Comparison of ENCODE assay signal across 26 cellular contexts in genomic region chr17:82092094-82092586, GRCh38. TPM values are rescaled to one million over a fixed set of nuclear protein-coding genes. Genes with fewer than 3 reads are reported as not detected.
DNase-seq lines count a peak whose midpoint lies in the region; ATAC-seq, FAIRE-seq and TF ChIP-seq lines count a peak whose summit lies in the region.
"Had no signal": no experiment of that assay in that cellular context is flagged by ENCODE, and none has a peak within 500 bp of the region (broad histone marks: within the 10 kb centered on the region; RNA-seq: fewer than 3 reads in every experiment).

No MANE protein-coding gene starts in this region.

- H3K4me3 ChIP-seq in GM12865 (ENCODE audit: low read depth, low read length) (no peak overlapping the region), adipocyte (ENCODE audit: low read length) (peak overlapping the region; percentile 56), HepG2 (replicated peaks in 1 of 3; ENCODE audit: insufficient read depth in 1 of 3, low read depth in 2 of 3, low read length in 3 of 3) (no peak overlapping the region; a peak in 1 of 6 replicates)
- H3K4me3 ChIP-seq: GM23248 had no signal

- TF ChIP-seq POLR2A in HepG2 (IDR thresholded peaks at IDR 0.05; ENCODE audit: insufficient read depth in 1 of 2, low read depth in 2 of 2, low read length in 2 of 2), result no peak; a peak in 1 of 4 replicates

- peaks cover 83% of the 10 kb centered on the region for H4K20me1 ChIP-seq in HepG2 (ENCODE audit: insufficient read depth, low read length)

- in situ Hi-C loops in HepG2 (cut with HindIII; ENCODE audit: extremely low pct_ligation_motif_present, low pct_unique_long_range_greater_than_20kb), result no loop called here

- intact Hi-C loops in HepG2 (cut with micrococcal nuclease; ENCODE audit: unreplicated experiment), result loop anchor here (10.0 kb wide), 1 partner anchor 117 kb away; the partner anchor contains the start of gene ASPSCR1
- intact Hi-C loops in activated CD4-positive, alpha-beta T cell treated with anti-CD3 and anti-CD28 coated beads for 36 hours (cut with DNase I, micrococcal nuclease), result no loop called here

- H2AFZ ChIP-seq in HepG2 (ENCODE audit: low read length), result no peak overlapping the region
- H2AFZ ChIP-seq: GM23248 had no signal

- no peak for TF ChIP-seq RAD21 in HepG2 (CRISPR knock-in tag; IDR thresholded peaks at IDR 0.05)

- peaks cover 93% of the 10 kb centered on the region for H3K36me3 ChIP-seq in adipocyte (ENCODE audit: control insufficient read depth, insufficient read depth, low read length, severe bottlenecking)
- peaks cover 71 to 88% of the 10 kb centered on the region in 2 experiments for H3K36me3 ChIP-seq in HepG2 (replicated peaks in 1 of 2; ENCODE audit: control insufficient read depth in 1 of 2, insufficient read depth in 2 of 2, low read length in 2 of 2)

- peaks cover 3% of the 10 kb centered on the region for H3K4me1 Mint-ChIP-seq in activated CD4-positive, alpha-beta T cell treated with anti-CD3 and anti-CD28 coated beads for 36 hours
- H3K4me1 Mint-ChIP-seq: IgD-negative memory B cell had no signal

- no peaks in the 10 kb centered on the region for H3K27me3 Mint-ChIP-seq in activated CD4-positive, alpha-beta T cell treated with anti-CD3 and anti-CD28 coated beads for 36 hours
- H3K27me3 Mint-ChIP-seq: IgD-negative memory B cell had no signal

- no peak for FAIRE-seq in HepG2 (lab: Jason Lieb, UNC)
- FAIRE-seq: RCC 7860 had no signal

- peaks cover 27% of the 10 kb centered on the region for H3K36me3 Mint-ChIP-seq in activated CD4-positive, alpha-beta T cell treated with anti-CD3 and anti-CD28 coated beads for 36 hours (ENCODE audit: low read depth)
- H3K36me3 Mint-ChIP-seq: IgD-negative memory B cell had no signal

- DNase-seq in activated naive CD4-positive, alpha-beta T cell treated with anti-CD3 and anti-CD28 coated beads, Interleukin-2, amount 50 U/mL, for 16 hours, result peak; percentile 9
- DNase-seq in activated naive CD4-positive, alpha-beta T cell (lab: John Stamatoyannopoulos, UW), result no peak
- DNase-seq in GM12865 (ENCODE audit: low read depth), result peak; percentile 2
- DNase-seq in adipocyte (ENCODE audit: low read depth), result no peak
- no peak for DNase-seq in HepG2 (ENCODE audit: low spot score)
- DNase-seq in NCI-H774 (lab: John Stamatoyannopoulos, UW), result no peak
- no peak for DNase-seq in activated CD4-positive, alpha-beta T cell treated with anti-CD3 and anti-CD28 coated beads for 36 hours
- DNase-seq: AML-193, C1 segment of cervical spinal cord, Calu3, GDM1, GM23248, HCEC 1CT, Karpas-422, MV-4-11, NCI-H1694, NCI-H2081, NCI-H2171, NCI-H345, NCI-H524, NCI-H82, SHP77 had no signal

- H3K27ac ChIP-seq in HepG2 (ENCODE audit: extremely low read length, insufficient read depth, low read length), result no peak overlapping the region
- H3K27ac ChIP-seq: GM23248 had no signal

- H3K27ac Mint-ChIP-seq in activated CD4-positive, alpha-beta T cell treated with anti-CD3 and anti-CD28 coated beads for 36 hours, result no peak overlapping the region
- H3K27ac Mint-ChIP-seq: CD8-positive, alpha-beta T cell; IgD-negative memory B cell had no signal

- H3K9me3 ChIP-seq in adipocyte (ENCODE audit: control insufficient read depth, low read length) (no peaks in the 10 kb centered on the region), HepG2 (ENCODE audit: low read length) (no peaks in the 10 kb centered on the region)

- H3K4me3 Mint-ChIP-seq in activated CD4-positive, alpha-beta T cell treated with anti-CD3 and anti-CD28 coated beads for 36 hours, result no peak overlapping the region
- H3K4me3 Mint-ChIP-seq: CD8-positive, alpha-beta T cell; IgD-negative memory B cell had no signal

- H3K9ac ChIP-seq in adipocyte (ENCODE audit: low read length) (peak overlapping the region; percentile 63), HepG2 (ENCODE audit: insufficient read depth, low read depth, low read length) (no peak overlapping the region)
- H3K9ac ChIP-seq: GM23248 had no signal

- 97% methylated on average over 14 of the region's 23 CpGs for WGBS in HepG2 (ENCODE audit: low lambda C conversion rate)

- BruUV-seq in HepG2 (replicated peaks; lab: Mats Ljungman, UMichigan), result no TSS peak

- peaks cover 63% of the 10 kb centered on the region for H3K79me2 ChIP-seq in HepG2 (ENCODE audit: insufficient read depth, low read length)

- no peak overlapping the region for H3K4me2 ChIP-seq in HepG2 (ENCODE audit: low read depth, low read length)

- H3K9me3 Mint-ChIP-seq in activated CD4-positive, alpha-beta T cell treated with anti-CD3 and anti-CD28 coated beads for 36 hours (ENCODE audit: low read depth), result no peaks in the 10 kb centered on the region
- H3K9me3 Mint-ChIP-seq: CD8-positive, alpha-beta T cell; IgD-negative memory B cell had no signal

- ATAC-seq in HepG2, result no peak
- no peak for ATAC-seq in GM18517 (IDR thresholded peaks at IDR 0.05; ENCODE audit: unreplicated experiment)
- no peak for ATAC-seq in activated CD4-positive, alpha-beta T cell treated with anti-CD3 and anti-CD28 coated beads for 36 hours
- ATAC-seq: CD8-positive, alpha-beta T cell had no signal

- TF ChIP-seq CTCF in GM12865 (IDR thresholded peaks at IDR 0.05; ENCODE audit: insufficient read depth, low read depth, low read length, missing control alignments), result no peak
- no peak for TF ChIP-seq CTCF in HepG2 (CRISPR knock-in tag; IDR thresholded peaks at IDR 0.05)

- TF ChIP-seq EP300 in HepG2 (IDR thresholded peaks at IDR 0.05; ENCODE audit: low read depth in 2 of 2, low read length in 2 of 2) (no peak), HepG2 (CRISPR knock-in tag; IDR thresholded peaks at IDR 0.05; ENCODE audit: borderline replicate concordance) (no peak)

- CTCF ChIA-PET in HepG2 (lab: Yijun Ruan, JAX; ENCODE audit: low intra/inter-chr PET ratio, low total read pairs), result no interaction called here
- CTCF ChIA-PET in activated CD4-positive, alpha-beta T cell treated with anti-CD3 and anti-CD28 coated beads for 36 hours (lab: Charles Lee), result interaction anchor here (0.6 kb wide), 1 partner anchor 109 kb away, joined by 3 read pairs; no protein-coding TSS in a partner anchor

- H3K4me1 ChIP-seq in adipocyte (ENCODE audit: control insufficient read depth, insufficient read depth, low read length), result peaks cover 7% of the 10 kb centered on the region
- peaks cover 36% of the 10 kb centered on the region for H3K4me1 ChIP-seq in HepG2 (ENCODE audit: insufficient read depth, low read length)

- POLR2A ChIA-PET in HepG2 (lab: Yijun Ruan, JAX), result no interaction called here
- POLR2A ChIA-PET in activated CD4-positive, alpha-beta T cell treated with anti-CD3 and anti-CD28 coated beads for 36 hours (lab: Charles Lee), result no interaction called here

- H3K27me3 ChIP-seq in adipocyte (replicated peaks; ENCODE audit: control insufficient read depth, insufficient read depth, low read length), result no peaks in the 10 kb centered on the region
- H3K27me3 ChIP-seq in HepG2 (ENCODE audit: control insufficient read depth in 1 of 2, insufficient read depth in 2 of 2, low read length in 2 of 2), result no peaks in the 10 kb centered on the region; a peak in 1 of 5 replicates

RNA-seq across cellular contexts. Expression of gene FASN, which starts 5.9 kb away (rescaled TPM):
- total RNA-seq in HepG2 (2016; rRNA removed; fragmentation: Illumina TruSeq; extraction: Trizol), result 101 and 192 TPM in 2 replicates
- total RNA-seq in HepG2 (2016; cell fraction: cytosol; rRNA removed; fragmentation: Illumina TruSeq; extraction: Trizol; ENCODE audit: low read depth), result 28.4 and 29.9 TPM in 2 replicates
- 118 and 157 TPM in 2 replicates for total RNA-seq in HepG2 (2016; cell fraction: insoluble cytoplasmic fraction; rRNA removed; fragmentation: Illumina TruSeq; extraction: Trizol)
- 63.2 and 68.3 TPM in 2 replicates for total RNA-seq in HepG2 (2016; cell fraction: membrane; rRNA removed; fragmentation: Illumina TruSeq; extraction: Trizol)
- 147 and 173 TPM in 2 replicates for total RNA-seq in HepG2 (2016; cell fraction: nucleus; rRNA removed; fragmentation: Illumina TruSeq; extraction: Trizol)
- polyA plus RNA-seq in HepG2 (2011; rRNA removed), result 51.7 and 92.4 TPM in 2 replicates
- 62.2 and 67.6 TPM in 2 replicates for polyA plus RNA-seq in HepG2 (2011; cell fraction: cytosol; rRNA removed)
- polyA plus RNA-seq in HepG2 (2011; cell fraction: nucleus; rRNA removed), result 516 and 545 TPM in 2 replicates
- 163 and 245 TPM in 2 replicates for polyA plus RNA-seq in HepG2 (2012)
- polyA plus RNA-seq in HepG2 (2016; cell fraction: cytosol; fragmentation: Illumina TruSeq; extraction: Trizol; ENCODE audit: low read depth), result 24.8 and 25.4 TPM in 2 replicates
- polyA plus RNA-seq in HepG2 (2016; cell fraction: insoluble cytoplasmic fraction; fragmentation: Illumina TruSeq; extraction: Trizol; ENCODE audit: low read depth), result 209 and 303 TPM in 2 replicates
- 52.3 and 61.0 TPM in 2 replicates for polyA plus RNA-seq in HepG2 (2016; cell fraction: membrane; fragmentation: Illumina TruSeq; extraction: Trizol; ENCODE audit: low read depth)
- polyA plus RNA-seq in HepG2 (2016; cell fraction: nucleus; fragmentation: Illumina TruSeq; extraction: Trizol; ENCODE audit: insufficient read depth, low read depth), result 501 and 529 TPM in 2 replicates
- 35.6 and 241 TPM in 2 replicates for polyA minus RNA-seq in HepG2 (2011; rRNA and poly(A)+ RNA removed; ENCODE audit: low replicate concordance)
- 226 and 344 TPM in 2 replicates for polyA minus RNA-seq in HepG2 (2011; cell fraction: cytosol; rRNA and poly(A)+ RNA removed)
- 97.7 and 151 TPM in 2 replicates for polyA minus RNA-seq in HepG2 (2011; cell fraction: nucleus; rRNA and poly(A)+ RNA removed)
- 100 to 1,000 TPM; 239 to 259 TPM for total RNA-seq in activated CD4-positive, alpha-beta T cell treated with anti-CD3 and anti-CD28 coated beads for 36 hours

RNA-seq across cellular contexts. Expression of gene DUS1L, which starts 26.5 kb away (rescaled TPM):
- total RNA-seq in HepG2 (2016; rRNA removed; fragmentation: Illumina TruSeq; extraction: Trizol), result 67.9 and 109 TPM in 2 replicates
- 206 and 220 TPM in 2 replicates for total RNA-seq in HepG2 (2016; cell fraction: cytosol; rRNA removed; fragmentation: Illumina TruSeq; extraction: Trizol; ENCODE audit: low read depth)
- total RNA-seq in HepG2 (2016; cell fraction: insoluble cytoplasmic fraction; rRNA removed; fragmentation: Illumina TruSeq; extraction: Trizol), result 58.4 and 113 TPM in 2 replicates
- total RNA-seq in HepG2 (2016; cell fraction: membrane; rRNA removed; fragmentation: Illumina TruSeq; extraction: Trizol), result 268 and 276 TPM in 2 replicates
- total RNA-seq in HepG2 (2016; cell fraction: nucleus; rRNA removed; fragmentation: Illumina TruSeq; extraction: Trizol), result 69.9 and 102 TPM in 2 replicates
- polyA plus RNA-seq in HepG2 (2011; rRNA removed), result 81.0 and 108 TPM in 2 replicates
- 64.5 and 97.7 TPM in 2 replicates for polyA plus RNA-seq in HepG2 (2011; cell fraction: cytosol; rRNA removed)
- 583 and 668 TPM in 2 replicates for polyA plus RNA-seq in HepG2 (2011; cell fraction: nucleus; rRNA removed)
- polyA plus RNA-seq in HepG2 (2012), result 82.7 and 123 TPM in 2 replicates
- 353 and 384 TPM in 2 replicates for polyA plus RNA-seq in HepG2 (2016; cell fraction: cytosol; fragmentation: Illumina TruSeq; extraction: Trizol; ENCODE audit: low read depth)
- 138 and 172 TPM in 2 replicates for polyA plus RNA-seq in HepG2 (2016; cell fraction: insoluble cytoplasmic fraction; fragmentation: Illumina TruSeq; extraction: Trizol; ENCODE audit: low read depth)
- polyA plus RNA-seq in HepG2 (2016; cell fraction: membrane; fragmentation: Illumina TruSeq; extraction: Trizol; ENCODE audit: low read depth), result 444 and 521 TPM in 2 replicates
- 330 and 339 TPM in 2 replicates for polyA plus RNA-seq in HepG2 (2016; cell fraction: nucleus; fragmentation: Illumina TruSeq; extraction: Trizol; ENCODE audit: insufficient read depth, low read depth)
- 47.0 and 79.2 TPM in 2 replicates for polyA minus RNA-seq in HepG2 (2011; rRNA and poly(A)+ RNA removed; ENCODE audit: low replicate concordance)
- polyA minus RNA-seq in HepG2 (2011; cell fraction: cytosol; rRNA and poly(A)+ RNA removed), result 31.7 and 34.4 TPM in 2 replicates
- polyA minus RNA-seq in HepG2 (2011; cell fraction: nucleus; rRNA and poly(A)+ RNA removed), result 85.7 and 87.9 TPM in 2 replicates
- total RNA-seq in activated CD4-positive, alpha-beta T cell treated with anti-CD3 and anti-CD28 coated beads for 36 hours, result 100 to 1,000 TPM; 119 to 124 TPM

RNA-seq across cellular contexts. Expression of gene GPS1, which starts 40.4 kb away (rescaled TPM):
- 106 and 124 TPM in 2 replicates for total RNA-seq in HepG2 (2016; rRNA removed; fragmentation: Illumina TruSeq; extraction: Trizol)
- 87.3 and 88.2 TPM in 2 replicates for total RNA-seq in HepG2 (2016; cell fraction: cytosol; rRNA removed; fragmentation: Illumina TruSeq; extraction: Trizol; ENCODE audit: low read depth)
- 99.7 and 134 TPM in 2 replicates for total RNA-seq in HepG2 (2016; cell fraction: insoluble cytoplasmic fraction; rRNA removed; fragmentation: Illumina TruSeq; extraction: Trizol)
- total RNA-seq in HepG2 (2016; cell fraction: membrane; rRNA removed; fragmentation: Illumina TruSeq; extraction: Trizol), result 96.5 and 111 TPM in 2 replicates
- 89.5 and 106 TPM in 2 replicates for total RNA-seq in HepG2 (2016; cell fraction: nucleus; rRNA removed; fragmentation: Illumina TruSeq; extraction: Trizol)
- 128 and 161 TPM in 2 replicates for polyA plus RNA-seq in HepG2 (2011; rRNA removed)
- polyA plus RNA-seq in HepG2 (2011; cell fraction: cytosol; rRNA removed), result 107 and 157 TPM in 2 replicates
- 389 and 467 TPM in 2 replicates for polyA plus RNA-seq in HepG2 (2011; cell fraction: nucleus; rRNA removed)
- polyA plus RNA-seq in HepG2 (2012), result 102 and 120 TPM in 2 replicates
- polyA plus RNA-seq in HepG2 (2016; cell fraction: cytosol; fragmentation: Illumina TruSeq; extraction: Trizol; ENCODE audit: low read depth), result 96.5 and 102 TPM in 2 replicates
- 120 and 146 TPM in 2 replicates for polyA plus RNA-seq in HepG2 (2016; cell fraction: insoluble cytoplasmic fraction; fragmentation: Illumina TruSeq; extraction: Trizol; ENCODE audit: low read depth)
- 103 and 104 TPM in 2 replicates for polyA plus RNA-seq in HepG2 (2016; cell fraction: membrane; fragmentation: Illumina TruSeq; extraction: Trizol; ENCODE audit: low read depth)
- 225 and 229 TPM in 2 replicates for polyA plus RNA-seq in HepG2 (2016; cell fraction: nucleus; fragmentation: Illumina TruSeq; extraction: Trizol; ENCODE audit: insufficient read depth, low read depth)
- 182 and 265 TPM in 2 replicates for polyA minus RNA-seq in HepG2 (2011; rRNA and poly(A)+ RNA removed; ENCODE audit: low replicate concordance)
- polyA minus RNA-seq in HepG2 (2011; cell fraction: cytosol; rRNA and poly(A)+ RNA removed), result 76.6 and 80.3 TPM in 2 replicates
- polyA minus RNA-seq in HepG2 (2011; cell fraction: nucleus; rRNA and poly(A)+ RNA removed), result 60.2 and 61.0 TPM in 2 replicates
- 10 to 100 TPM; 69.0 to 73.5 TPM for total RNA-seq in activated CD4-positive, alpha-beta T cell treated with anti-CD3 and anti-CD28 coated beads for 36 hours

RNA-seq across cellular contexts. Expression of gene RFNG, which starts 40.5 kb away (rescaled TPM):
- 27.8 and 64.0 TPM in 2 replicates for total RNA-seq in HepG2 (2016; rRNA removed; fragmentation: Illumina TruSeq; extraction: Trizol)
- 72.5 and 73.8 TPM in 2 replicates for total RNA-seq in HepG2 (2016; cell fraction: cytosol; rRNA removed; fragmentation: Illumina TruSeq; extraction: Trizol; ENCODE audit: low read depth)
- 23.6 and 61.0 TPM in 2 replicates for total RNA-seq in HepG2 (2016; cell fraction: insoluble cytoplasmic fraction; rRNA removed; fragmentation: Illumina TruSeq; extraction: Trizol)
- 95.0 and 98.0 TPM in 2 replicates for total RNA-seq in HepG2 (2016; cell fraction: membrane; rRNA removed; fragmentation: Illumina TruSeq; extraction: Trizol)
- 53.3 and 60.7 TPM in 2 replicates for total RNA-seq in HepG2 (2016; cell fraction: nucleus; rRNA removed; fragmentation: Illumina TruSeq; extraction: Trizol)
- 61.4 and 90.6 TPM in 2 replicates for polyA plus RNA-seq in HepG2 (2011; rRNA removed)
- polyA plus RNA-seq in HepG2 (2011; cell fraction: cytosol; rRNA removed), result 36.1 and 62.0 TPM in 2 replicates
- 548 and 733 TPM in 2 replicates for polyA plus RNA-seq in HepG2 (2011; cell fraction: nucleus; rRNA removed)
- polyA plus RNA-seq in HepG2 (2012), result 60.9 and 71.7 TPM in 2 replicates
- 106 and 121 TPM in 2 replicates for polyA plus RNA-seq in HepG2 (2016; cell fraction: cytosol; fragmentation: Illumina TruSeq; extraction: Trizol; ENCODE audit: low read depth)
- 35.7 and 47.7 TPM in 2 replicates for polyA plus RNA-seq in HepG2 (2016; cell fraction: insoluble cytoplasmic fraction; fragmentation: Illumina TruSeq; extraction: Trizol; ENCODE audit: low read depth)
- 128 and 132 TPM in 2 replicates for polyA plus RNA-seq in HepG2 (2016; cell fraction: membrane; fragmentation: Illumina TruSeq; extraction: Trizol; ENCODE audit: low read depth)
- 227 and 229 TPM in 2 replicates for polyA plus RNA-seq in HepG2 (2016; cell fraction: nucleus; fragmentation: Illumina TruSeq; extraction: Trizol; ENCODE audit: insufficient read depth, low read depth)
- 12.3 and 58.2 TPM in 2 replicates for polyA minus RNA-seq in HepG2 (2011; rRNA and poly(A)+ RNA removed; ENCODE audit: low replicate concordance)
- polyA minus RNA-seq in HepG2 (2011; cell fraction: cytosol; rRNA and poly(A)+ RNA removed), result 21.9 and 29.0 TPM in 2 replicates
- polyA minus RNA-seq in HepG2 (2011; cell fraction: nucleus; rRNA and poly(A)+ RNA removed), result 29.7 and 35.9 TPM in 2 replicates
- 10 to 100 TPM; 16.9 to 17.5 TPM for total RNA-seq in activated CD4-positive, alpha-beta T cell treated with anti-CD3 and anti-CD28 coated beads for 36 hours

RNA-seq across cellular contexts. Expression of gene DCXR, which starts 54.6 kb away (rescaled TPM):
- total RNA-seq in HepG2 (2016; rRNA removed; fragmentation: Illumina TruSeq; extraction: Trizol), result 286 and 311 TPM in 2 replicates
- total RNA-seq in HepG2 (2016; cell fraction: cytosol; rRNA removed; fragmentation: Illumina TruSeq; extraction: Trizol; ENCODE audit: low read depth), result 275 and 353 TPM in 2 replicates
- 302 and 321 TPM in 2 replicates for total RNA-seq in HepG2 (2016; cell fraction: insoluble cytoplasmic fraction; rRNA removed; fragmentation: Illumina TruSeq; extraction: Trizol)
- 228 and 297 TPM in 2 replicates for total RNA-seq in HepG2 (2016; cell fraction: membrane; rRNA removed; fragmentation: Illumina TruSeq; extraction: Trizol)
- 132 and 152 TPM in 2 replicates for total RNA-seq in HepG2 (2016; cell fraction: nucleus; rRNA removed; fragmentation: Illumina TruSeq; extraction: Trizol)
- 287 and 290 TPM in 2 replicates for polyA plus RNA-seq in HepG2 (2011; rRNA removed)
- polyA plus RNA-seq in HepG2 (2011; cell fraction: cytosol; rRNA removed), result 253 and 424 TPM in 2 replicates
- polyA plus RNA-seq in HepG2 (2011; cell fraction: nucleus; rRNA removed), result 645 and 737 TPM in 2 replicates
- 190 and 266 TPM in 2 replicates for polyA plus RNA-seq in HepG2 (2012)
- polyA plus RNA-seq in HepG2 (2016; cell fraction: cytosol; fragmentation: Illumina TruSeq; extraction: Trizol; ENCODE audit: low read depth), result 398 and 426 TPM in 2 replicates
- 296 and 330 TPM in 2 replicates for polyA plus RNA-seq in HepG2 (2016; cell fraction: insoluble cytoplasmic fraction; fragmentation: Illumina TruSeq; extraction: Trizol; ENCODE audit: low read depth)
- polyA plus RNA-seq in HepG2 (2016; cell fraction: membrane; fragmentation: Illumina TruSeq; extraction: Trizol; ENCODE audit: low read depth), result 308 and 335 TPM in 2 replicates
- 280 and 299 TPM in 2 replicates for polyA plus RNA-seq in HepG2 (2016; cell fraction: nucleus; fragmentation: Illumina TruSeq; extraction: Trizol; ENCODE audit: insufficient read depth, low read depth)
- polyA minus RNA-seq in HepG2 (2011; rRNA and poly(A)+ RNA removed; ENCODE audit: low replicate concordance), result 73.9 and 172 TPM in 2 replicates
- polyA minus RNA-seq in HepG2 (2011; cell fraction: cytosol; rRNA and poly(A)+ RNA removed), result 52.1 and 74.6 TPM in 2 replicates
- polyA minus RNA-seq in HepG2 (2011; cell fraction: nucleus; rRNA and poly(A)+ RNA removed), result 61.5 and 67.5 TPM in 2 replicates
- total RNA-seq in activated CD4-positive, alpha-beta T cell treated with anti-CD3 and anti-CD28 coated beads for 36 hours, result 100 to 1,000 TPM; 105 to 166 TPM

Comparison
In these comparisons a context has a peak if more than half of its experiments do, and no peak if none do; other contexts are left out.
1. DNase-seq: peak in activated naive CD4-positive, alpha-beta T cell treated with anti-CD3 and anti-CD28 coated beads, Interleukin-2, amount 50 U/mL, for 16 hours (single experiment) and GM12865 (single experiment); none in activated naive CD4-positive, alpha-beta T cell (0 of 4), adipocyte (single experiment), HepG2 (single experiment), NCI-H774 (single experiment) and activated CD4-positive, alpha-beta T cell treated with anti-CD3 and anti-CD28 coated beads for 36 hours (single experiment).